ENCODE assay signal across 25 cellular contexts in the genomic region with DNA sequence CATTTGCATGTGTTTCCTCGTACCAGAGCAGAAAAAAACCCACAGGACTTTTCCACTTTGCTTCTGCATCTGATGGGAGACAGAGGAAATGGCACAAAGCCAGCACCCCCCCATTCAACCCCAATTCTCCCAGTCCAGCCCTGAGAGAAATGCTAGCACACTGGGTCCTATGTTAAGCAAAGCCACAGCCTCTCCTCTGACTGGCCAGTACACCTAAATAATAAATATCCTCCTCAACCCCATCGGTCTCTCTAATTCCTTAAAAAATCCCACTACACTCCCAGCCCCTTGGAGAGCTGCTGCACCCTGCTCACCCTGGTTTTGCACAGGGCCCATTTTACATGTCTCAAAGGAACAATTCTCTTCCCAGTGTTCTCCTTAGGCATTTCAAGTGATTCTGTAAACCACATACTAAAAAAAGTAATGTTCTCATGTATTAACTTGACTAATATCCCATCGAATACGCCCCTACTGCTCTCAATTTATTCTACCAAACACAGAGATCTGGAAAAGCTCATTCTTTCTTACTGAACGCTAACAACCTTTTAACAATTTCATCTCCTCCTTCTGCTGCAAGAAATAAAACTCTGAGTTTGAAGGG. TPM values are rescaled to one million over a fixed set of nuclear protein-coding genes. Genes with fewer than 3 reads are reported as not detected.
DNase-seq lines count a peak whose midpoint lies in the region; ATAC-seq, FAIRE-seq and TF ChIP-seq lines count a peak whose summit lies in the region.
"Had no signal": no experiment of that assay in that cellular context is flagged by ENCODE, and none has a peak within 500 bp of the region (broad histone marks: within the 10 kb centered on the region; RNA-seq: fewer than 3 reads in every experiment).

No MANE protein-coding gene starts in this region.

- H3K27ac Mint-ChIP-seq in endothelial cell (ENCODE audit: unreplicated experiment): no peak overlapping the region
- H3K27ac Mint-ChIP-seq: naive thymus-derived CD8-positive, alpha-beta T cell; progenitor cell of endocrine pancreas; T-cell had no signal

- H3K27me3 Mint-ChIP-seq in endothelial cell (ENCODE audit: unreplicated experiment): no peaks in the 10 kb centered on the region

- peak overlapping the region; percentile 42 for H3K4me2 ChIP-seq in skeletal muscle satellite cell (ENCODE audit: low read length)
- H3K4me2 ChIP-seq: KMS-11 had no signal

- H3K27me3 ChIP-seq in SJSA1 (replicated peaks): no peaks in the 10 kb centered on the region
- no peaks in the 10 kb centered on the region for H3K27me3 ChIP-seq in left lung
- peaks cover 9% of the 10 kb centered on the region for H3K27me3 ChIP-seq in skeletal muscle satellite cell (ENCODE audit: control insufficient read depth, insufficient read depth, low read length)
- H3K27me3 ChIP-seq: esophagus squamous epithelium, tibial artery had no signal

- TF ChIP-seq CTCF in AG10803 (conservative IDR thresholded peaks at IDR 0.05; ENCODE audit: low read length) (no peak), left lung (IDR thresholded peaks at IDR 0.05) (no peak), endothelial cell (IDR thresholded peaks at IDR 0.05; ENCODE audit: unreplicated experiment) (no peak)

- H3K36me3 Mint-ChIP-seq in endothelial cell (ENCODE audit: low read depth, unreplicated experiment): no peaks in the 10 kb centered on the region
- H3K36me3 Mint-ChIP-seq: naive thymus-derived CD8-positive, alpha-beta T cell; T-cell had no signal

- H3K9me3 ChIP-seq in SJSA1 (replicated peaks): no peaks in the 10 kb centered on the region
- H3K9me3 ChIP-seq in left lung: no peaks in the 10 kb centered on the region
- no peaks in the 10 kb centered on the region for H3K9me3 ChIP-seq in skeletal muscle satellite cell (replicated peaks; ENCODE audit: low read length)
- H3K9me3 ChIP-seq: esophagus squamous epithelium, lower lobe of right lung, tibial artery had no signal

- FAIRE-seq in RCC 7860 (lab: Jason Lieb, UNC): no peak

- H3K4me3 Mint-ChIP-seq in endothelial cell (ENCODE audit: unreplicated experiment): no peak overlapping the region
- H3K4me3 Mint-ChIP-seq: central memory CD8-positive, alpha-beta T cell; naive thymus-derived CD8-positive, alpha-beta T cell; T-cell had no signal

- peaks cover 4% of the 10 kb centered on the region for H3K4me1 Mint-ChIP-seq in endothelial cell (ENCODE audit: unreplicated experiment)
- H3K4me1 Mint-ChIP-seq: central memory CD8-positive, alpha-beta T cell; naive thymus-derived CD8-positive, alpha-beta T cell; T-cell had no signal

- no peak overlapping the region for H3K9ac ChIP-seq in skeletal muscle satellite cell (ENCODE audit: low read depth, low read length)
- H3K9ac ChIP-seq: KMS-11 had no signal

- peak overlapping the region; percentile 0; the same call in 1 of the 2 replicates for H3K27ac ChIP-seq in SJSA1
- H3K27ac ChIP-seq in left lung: peak overlapping the region in 1 of 2 donors; percentile 49
- H3K27ac ChIP-seq: KMS-11, lower lobe of right lung, RWPE1, tibial artery had no signal

- H3K4me3 ChIP-seq in AG10803 (ENCODE audit: low read length) (no peak overlapping the region), SJSA1 (no peak overlapping the region), left lung (no peak overlapping the region), skeletal muscle satellite cell (ENCODE audit: low read length) (no peak overlapping the region)
- H3K4me3 ChIP-seq: esophagus squamous epithelium, lower lobe of right lung, tibial artery had no signal

- H3K4me1 ChIP-seq in SJSA1 (replicated peaks): peaks cover 43% of the 10 kb centered on the region
- no peaks in the 10 kb centered on the region for H3K4me1 ChIP-seq in left lung
- H3K4me1 ChIP-seq in skeletal muscle satellite cell (ENCODE audit: control insufficient read depth, insufficient read depth, low read length): peaks cover 7% of the 10 kb centered on the region
- H3K4me1 ChIP-seq: lower lobe of right lung, tibial artery had no signal

- no peaks in the 10 kb centered on the region for H3K9me3 Mint-ChIP-seq in endothelial cell (ENCODE audit: unreplicated experiment)
- H3K9me3 Mint-ChIP-seq: central memory CD8-positive, alpha-beta T cell; naive thymus-derived CD8-positive, alpha-beta T cell had no signal

- ATAC-seq in left lung: peak; percentile 17
- ATAC-seq: naive thymus-derived CD8-positive, alpha-beta T cell; T-cell had no signal

- H3K36me3 ChIP-seq in SJSA1 (no peaks in the 10 kb centered on the region), left lung (no peaks in the 10 kb centered on the region), skeletal muscle satellite cell (ENCODE audit: insufficient read depth, low read length) (no peaks in the 10 kb centered on the region)
- H3K36me3 ChIP-seq: esophagus squamous epithelium, lower lobe of right lung, tibial artery had no signal

- DNase-seq in AG10803 (ENCODE audit: low read depth) (peak; percentile 32), SJSA1 (ENCODE audit: low read depth in 1 of 2, low spot score in 2 of 2) (no peak), left lung (no peak), endothelial cell (ENCODE audit: low spot score) (no peak), nucleus accumbens (lab: John Stamatoyannopoulos, UW) (no peak), T-helper 1 cell (no peak), RCC 7860 (ENCODE audit: low spot score) (no peak)
- DNase-seq: activated CD4-positive, alpha-beta T cell treated with anti-CD3 and anti-CD28 coated beads, Interleukin-2, amount 50 U/mL, for 4 hours; amygdala; COR-L47; effector CD8-positive, alpha-beta T cell; esophagus squamous epithelium; head of caudate nucleus; lower lobe of right lung; naive thymus-derived CD8-positive, alpha-beta T cell; NCI-H1930; stimulated activated CD4-positive, alpha-beta T cell treated with anti-CD3 and anti-CD28 coated beads, Interleukin-15, amount 100 ng/mL, for 24 hours; T-cell; tibial artery had no signal

- intact Hi-C loops in left lung (cut with DNase I): no loop called here

RNA-seq across cellular contexts. Expression of gene TSPAN11, which starts 17.4 kb away (rescaled TPM):
- total RNA-seq in SJSA1 (2014; rRNA removed; shearing (Covaris generic)): 2.2 and 2.7 TPM in 2 replicates
- 10 to 100 TPM in 1 of 2 donors, 1 to 10 TPM in 1; 4.1 to 16.6 TPM for total RNA-seq in left lung
- total RNA-seq in skeletal muscle satellite cell (2012; rRNA removed): 0.66 TPM in 1 of 2 replicates, not detected in the other
- 3.6 TPM for total RNA-seq in endothelial cell (ENCODE audit: unreplicated experiment)
- total RNA-seq: naive thymus-derived CD8-positive, alpha-beta T cell; NCI-H460; T-cell had no signal
